Comparison of ENCODE assay signal across 25 cellular contexts in genomic region chr6:17360564-17360963, GRCh38. TPM values are rescaled to one million over a fixed set of nuclear protein-coding genes. Genes with fewer than 3 reads are reported as not detected.
"Had no signal": no experiment of that assay in that cellular context is flagged by ENCODE, and none has a peak within 500 bp of the region (broad histone marks: within the 10 kb centered on the region; RNA-seq: fewer than 3 reads in every experiment).

No MANE protein-coding gene starts in this region.

- H3K4me3 ChIP-seq: K562 had no signal

- H3K9me3 Mint-ChIP-seq: activated CD4-positive, alpha-beta memory T cell treated with anti-CD3 and anti-CD28 coated beads, Interleukin-2, amount 10 ng/mL, durations not matched to agents 7 days and 5 days; activated CD4-positive, alpha-beta T cell treated with anti-CD3 and anti-CD28 coated beads, Interleukin-2, amount 10 ng/mL, durations not matched to agents 7 days and 5 days; activated naive CD4-positive, alpha-beta T cell treated with anti-CD3 and anti-CD28 coated beads, Interleukin-2, amount 10 ng/mL, durations not matched to agents 7 days and 5 days; activated T-cell treated with anti-CD3 and anti-CD28 coated beads, Interleukin-2, amount 50 U/mL, for 72 hours; activated T-helper 2 cell treated with anti-CD3 and anti-CD28 coated beads, Interferon-gamma antibody, Interleukin-2, Interleukin-4, amounts not matched to agents 10 μg/mL and 5 μg/mL and 100 μg/mL, durations not matched to agents 14 hours and 24 hours and 36 hours; central memory CD8-positive, alpha-beta T cell had no signal

- ATAC-seq: activated T-cell treated with anti-CD3 and anti-CD28 coated beads, Interleukin-2, amount 50 U/mL, for 72 hours; K562; T-helper 17 cell had no signal

- H3K4me1 Mint-ChIP-seq: activated B cell treated with CpG ODN at 0.5 μM for 24 hours; activated CD4-positive, alpha-beta memory T cell treated with anti-CD3 and anti-CD28 coated beads, Interleukin-2, amount 10 ng/mL, durations not matched to agents 7 days and 5 days; activated CD4-positive, alpha-beta T cell treated with anti-CD3 and anti-CD28 coated beads, Interleukin-2, amount 10 ng/mL, durations not matched to agents 7 days and 5 days; activated naive CD4-positive, alpha-beta T cell treated with anti-CD3 and anti-CD28 coated beads, Interleukin-2, amount 10 ng/mL, durations not matched to agents 7 days and 5 days; activated naive CD8-positive, alpha-beta T cell treated with anti-CD3 and anti-CD28 coated beads, Interleukin-2, amount 10 ng/mL, durations not matched to agents 7 days and 5 days; brain; central memory CD8-positive, alpha-beta T cell; T-helper 17 cell had no signal

- H3K27me3 Mint-ChIP-seq: activated B cell treated with CpG ODN at 0.5 μM for 24 hours; activated CD4-positive, alpha-beta memory T cell treated with anti-CD3 and anti-CD28 coated beads, Interleukin-2, amount 10 ng/mL, durations not matched to agents 7 days and 5 days; activated CD4-positive, alpha-beta T cell treated with anti-CD3 and anti-CD28 coated beads, Interleukin-2, amount 10 ng/mL, durations not matched to agents 7 days and 5 days; activated naive CD4-positive, alpha-beta T cell treated with anti-CD3 and anti-CD28 coated beads, Interleukin-2, amount 10 ng/mL, durations not matched to agents 7 days and 5 days; brain; central memory CD8-positive, alpha-beta T cell; T-helper 17 cell had no signal

- H3K4me3 Mint-ChIP-seq: activated B cell treated with CpG ODN at 0.5 μM for 24 hours; activated CD4-positive, alpha-beta memory T cell treated with anti-CD3 and anti-CD28 coated beads, Interleukin-2, amount 10 ng/mL, durations not matched to agents 7 days and 5 days; activated CD4-positive, alpha-beta T cell treated with anti-CD3 and anti-CD28 coated beads, Interleukin-2, amount 10 ng/mL, durations not matched to agents 7 days and 5 days; activated naive CD4-positive, alpha-beta T cell treated with anti-CD3 and anti-CD28 coated beads, Interleukin-2, amount 10 ng/mL, durations not matched to agents 7 days and 5 days; activated naive CD8-positive, alpha-beta T cell treated with anti-CD3 and anti-CD28 coated beads, Interleukin-2, amount 10 ng/mL, durations not matched to agents 7 days and 5 days; activated T-cell treated with anti-CD3 and anti-CD28 coated beads, Interleukin-2, amount 50 U/mL, for 72 hours; brain; central memory CD8-positive, alpha-beta T cell; T-helper 17 cell had no signal

- H3K27ac Mint-ChIP-seq: activated B cell treated with CpG ODN at 0.5 μM for 24 hours; activated CD4-positive, alpha-beta memory T cell treated with anti-CD3 and anti-CD28 coated beads, Interleukin-2, amount 10 ng/mL, durations not matched to agents 7 days and 5 days; activated CD4-positive, alpha-beta T cell treated with anti-CD3 and anti-CD28 coated beads, Interleukin-2, amount 10 ng/mL, durations not matched to agents 7 days and 5 days; activated naive CD4-positive, alpha-beta T cell treated with anti-CD3 and anti-CD28 coated beads, Interleukin-2, amount 10 ng/mL, durations not matched to agents 7 days and 5 days; activated naive CD8-positive, alpha-beta T cell treated with anti-CD3 and anti-CD28 coated beads, Interleukin-2, amount 10 ng/mL, durations not matched to agents 7 days and 5 days; activated T-cell treated with anti-CD3 and anti-CD28 coated beads, Interleukin-2, amount 50 U/mL, for 72 hours; activated T-helper 2 cell treated with anti-CD3 and anti-CD28 coated beads, Interferon-gamma antibody, Interleukin-2, Interleukin-4, amounts not matched to agents 10 μg/mL and 5 μg/mL and 100 μg/mL, durations not matched to agents 14 hours and 24 hours and 36 hours; brain; T-helper 17 cell had no signal

- DNase-seq: activated B cell treated with CpG ODN at 0.5 μM for 24 hours; activated CD4-positive, alpha-beta memory T cell treated with anti-CD3 and anti-CD28 coated beads, Interleukin-2, amount 10 ng/mL, durations not matched to agents 7 days and 5 days; activated CD4-positive, alpha-beta T cell treated with anti-CD3 and anti-CD28 coated beads for 1 hour; activated CD4-positive, alpha-beta T cell treated with anti-CD3 and anti-CD28 coated beads, Interleukin-2, amount 10 ng/mL, durations not matched to agents 7 days and 5 days; activated gamma-delta T cell treated with Interleukin-2 at 50 U/mL for 16 hours; activated naive CD4-positive, alpha-beta T cell treated with anti-CD3 and anti-CD28 coated beads, Interleukin-2, amount 10 ng/mL, durations not matched to agents 7 days and 5 days; activated naive CD8-positive, alpha-beta T cell treated with anti-CD3 and anti-CD28 coated beads, Interleukin-2, amount 10 ng/mL, durations not matched to agents 7 days and 5 days; activated T-cell treated with anti-CD3 and anti-CD28 coated beads, Interleukin-2, amount 50 U/mL, for 72 hours; Karpas-422; NCI-H1105 treated with DMSO at 0.1 percent for 48 hours; NCI-H146; NCI-H187 treated with DMSO at 0.1 percent for 48 hours; NCI-H2081 treated with DMSO at 0.1 percent for 48 hours; NCI-H446; NCI-H524; NCI-H748 treated with DMSO at 0.1 percent for 48 hours; SIG-M5; T-helper 17 cell; T-helper 9 cell had no signal

- H3K36me3 Mint-ChIP-seq: activated naive CD4-positive, alpha-beta T cell treated with anti-CD3 and anti-CD28 coated beads, Interleukin-2, amount 10 ng/mL, durations not matched to agents 7 days and 5 days; activated naive CD8-positive, alpha-beta T cell treated with anti-CD3 and anti-CD28 coated beads, Interleukin-2, amount 10 ng/mL, durations not matched to agents 7 days and 5 days; brain had no signal

RNA-seq across cellular contexts. Expression of gene CAP2, which starts 32.8 kb away (rescaled TPM):
- total RNA-seq: activated B cell treated with CpG ODN at 0.5 μM for 24 hours; activated CD4-positive, alpha-beta memory T cell treated with anti-CD3 and anti-CD28 coated beads, Interleukin-2, amount 10 ng/mL, durations not matched to agents 7 days and 5 days; activated CD4-positive, alpha-beta T cell treated with anti-CD3 and anti-CD28 coated beads, Interleukin-2, amount 10 ng/mL, durations not matched to agents 7 days and 5 days; activated CD8-positive, alpha-beta memory T cell treated with anti-CD3 and anti-CD28 coated beads for 36 hours; activated naive CD8-positive, alpha-beta T cell treated with anti-CD3 and anti-CD28 coated beads, Interleukin-2, amount 10 ng/mL, durations not matched to agents 7 days and 5 days; activated T-cell treated with anti-CD3 and anti-CD28 coated beads, Interleukin-2, amount 50 U/mL, for 72 hours; activated T-helper 2 cell treated with anti-CD3 and anti-CD28 coated beads, Interferon-gamma antibody, Interleukin-2, Interleukin-4, amounts not matched to agents 10 μg/mL and 5 μg/mL and 100 μg/mL, durations not matched to agents 14 hours and 24 hours and 36 hours; K562; OCI-LY7; T-helper 17 cell had no signal
- polyA plus RNA-seq: K562 had no signal
